Comparison of ENCODE assay signal across 12 cellular contexts in genomic region chr2:145258903-145259579, GRCh38.
DNase-seq lines count a peak whose midpoint lies in the region; TF ChIP-seq lines count a peak whose summit lies in the region.
"Had no signal": no experiment of that assay in that cellular context is flagged by ENCODE, and none has a peak within 500 bp of the region (broad histone marks: within the 10 kb centered on the region; RNA-seq: fewer than 3 reads in every experiment).

No MANE protein-coding gene starts in this region.

- in situ Hi-C loops in GM23248 (cut with MboI), result no loop called here

- H3K9me3 ChIP-seq in GM23248 (ENCODE audit: low read depth) (no peaks in the 10 kb centered on the region), SK-N-MC (ENCODE audit: low read depth, low read length) (no peaks in the 10 kb centered on the region), osteoblast (ENCODE audit: low read depth, low read length) (no peaks in the 10 kb centered on the region)
- H3K9me3 ChIP-seq: stomach had no signal

- WGBS in GM23248 (ENCODE audit: low coverage in 1 of 2, low lambda C conversion rate in 2 of 2, missing lambda C conversion rate in 2 of 2), 2 experiments, result 90 to 91% methylated on average over 5 of the region's 5 CpGs

- H2AFZ ChIP-seq in GM23248, result no peak overlapping the region
- H2AFZ ChIP-seq in osteoblast (ENCODE audit: low read length), result no peak overlapping the region

- H4K20me1 ChIP-seq in GM23248 (ENCODE audit: insufficient read depth) (no peaks in the 10 kb centered on the region), osteoblast (ENCODE audit: insufficient read depth, low read length) (no peaks in the 10 kb centered on the region)

- no peaks in the 10 kb centered on the region for H3K36me3 ChIP-seq in GM23248 (ENCODE audit: low read depth)
- no peaks in the 10 kb centered on the region for H3K36me3 ChIP-seq in SK-N-MC (ENCODE audit: insufficient read depth, low read length)
- H3K36me3 ChIP-seq in osteoblast (ENCODE audit: insufficient read depth, low read length), result no peaks in the 10 kb centered on the region
- H3K36me3 ChIP-seq: stomach had no signal

- H3K4me1 ChIP-seq in GM23248 (ENCODE audit: insufficient read depth) (no peaks in the 10 kb centered on the region), osteoblast (ENCODE audit: insufficient read depth, low read length) (no peaks in the 10 kb centered on the region)

- TF ChIP-seq CTCF in foreskin fibroblast (IDR thresholded peaks at IDR 0.05; ENCODE audit: low read depth, low read length) (no peak), osteoblast (IDR thresholded peaks at IDR 0.05; ENCODE audit: extremely low read depth, low read depth, low read length) (no peak)

- no peaks in the 10 kb centered on the region for H3F3A ChIP-seq in GM23248 (ENCODE audit: insufficient read depth)

- no peak overlapping the region for H3K9ac ChIP-seq in GM23248
- H3K9ac ChIP-seq in SK-N-MC (ENCODE audit: insufficient read length), result no peak overlapping the region

- no peaks in the 10 kb centered on the region; the same call in 1 of the 2 replicates for H3K9me2 ChIP-seq in GM23248 (ENCODE audit: insufficient read depth)

- DNase-seq in Ammon's horn (ENCODE audit: low spot score) (peak; percentile 10), GM23248 (peak; percentile 6), SK-N-MC (ENCODE audit: low read depth, low spot score) (peak; percentile 30), foreskin fibroblast (peak; percentile 17 to 28), osteoblast (ENCODE audit: insufficient read length, low spot score, missing footprints) (no peak), LoVo (ENCODE audit: low spot score) (no peak), HT-29 (ENCODE audit: low spot score) (no peak), T1000 (lab: John Stamatoyannopoulos, UW) (no peak)
- DNase-seq: HFFc6, NCI-H524, small intestine, stomach had no signal

- H3K27me3 ChIP-seq in GM23248 (replicated peaks; ENCODE audit: insufficient read depth) (no peaks in the 10 kb centered on the region), osteoblast (ENCODE audit: insufficient read depth, low read length) (no peaks in the 10 kb centered on the region)
- H3K27me3 ChIP-seq: stomach had no signal

- H3K27ac ChIP-seq in GM23248 (no peak overlapping the region), SK-N-MC (no peak overlapping the region), osteoblast (ENCODE audit: low read depth, low read length) (no peak overlapping the region)
- H3K27ac ChIP-seq: stomach had no signal

- no peak overlapping the region for H3K4me3 ChIP-seq in GM23248
- H3K4me3 ChIP-seq in SK-N-MC, result no peak overlapping the region
- no peak overlapping the region for H3K4me3 ChIP-seq in foreskin fibroblast (ENCODE audit: low read depth in 1 of 2, low read length in 2 of 2)
- H3K4me3 ChIP-seq in osteoblast (ENCODE audit: insufficient read depth, low read length), result no peak overlapping the region
- H3K4me3 ChIP-seq: stomach had no signal

- no peaks in the 10 kb centered on the region for H3K79me2 ChIP-seq in GM23248 (ENCODE audit: insufficient read depth)
- H3K79me2 ChIP-seq in osteoblast (ENCODE audit: insufficient read depth, low read length), result no peaks in the 10 kb centered on the region

- H3K4me2 ChIP-seq in GM23248 (ENCODE audit: unreplicated experiment) (no peak overlapping the region), osteoblast (ENCODE audit: insufficient read depth, low read length) (no peak overlapping the region)

Comparison
In these comparisons a context has a peak if more than half of its experiments do, and no peak if none do; other contexts are left out.
1. DNase-seq: peak in Ammon's horn (single experiment), GM23248 (single experiment), SK-N-MC (single experiment) and foreskin fibroblast (2 of 2); none in osteoblast (single experiment), LoVo (single experiment), HT-29 (single experiment) and T1000 (single experiment).